ENCODE assay signal across 13 cellular contexts in genomic region chr7:106770191-106770590, GRCh38.
DNase-seq lines count a peak whose midpoint lies in the region; ATAC-seq and TF ChIP-seq lines count a peak whose summit lies in the region.
"Had no signal": no experiment of that assay in that cellular context is flagged by ENCODE, and none has a peak within 500 bp of the region (broad histone marks: within the 10 kb centered on the region; RNA-seq: fewer than 3 reads in every experiment).

No MANE protein-coding gene starts in this region.

- peaks cover 0 to 4% of the 10 kb centered on the region in 2 donors for H3K9me3 Mint-ChIP-seq in activated T-cell treated with anti-CD3 and anti-CD28 coated beads, Interleukin-2, amount 50 U/mL, for 72 hours
- H3K9me3 Mint-ChIP-seq in activated T-cell treated with anti-CD3 and anti-CD28 coated beads, Interleukin-2, amount 50 U/mL, for 4 hours: peaks cover 3% of the 10 kb centered on the region
- H3K9me3 Mint-ChIP-seq in CD14-positive monocyte: peaks cover 0 to 8% (median 4%) of the 10 kb centered on the region in 7 donors

- intact Hi-C loops in CD14-positive monocyte (cut with micrococcal nuclease): no loop called here

- no peak overlapping the region for H2AFZ ChIP-seq in smooth muscle cell (ENCODE audit: low read depth)

- H3K36me3 ChIP-seq in smooth muscle cell (ENCODE audit: low read depth): no peaks in the 10 kb centered on the region
- H3K36me3 ChIP-seq: BLaER1 had no signal

- no peak for DNase-seq in activated T-cell treated with anti-CD3 and anti-CD28 coated beads, Interleukin-2, amount 50 U/mL, for 72 hours
- no peak for DNase-seq in activated T-cell treated with anti-CD3 and anti-CD28 coated beads, Interleukin-2, amount 50 U/mL, for 4 hours
- DNase-seq in SW480 (ENCODE audit: low spot score) (peak; percentile 33), fibroblast of peridontal ligament (ENCODE audit: extremely low read depth) (peak; percentile 94), smooth muscle cell (lab: John Stamatoyannopoulos, UW; ENCODE audit: unreplicated experiment) (no peak), iPS-NIHi7 (ENCODE audit: extremely low spot score) (no peak), CD14-positive monocyte (ENCODE audit: low spot score) (no peak)
- DNase-seq: activated CD4-positive, alpha-beta T cell treated with anti-CD3 and anti-CD28 coated beads, Interleukin-2, amount 50 U/mL, for 1 hour; NCI-H2171 had no signal

- H3K4me1 ChIP-seq in smooth muscle cell (ENCODE audit: low read depth): peaks cover 24% of the 10 kb centered on the region

- peak overlapping the region; percentile 81 for H3K27ac ChIP-seq in smooth muscle cell (ENCODE audit: low read depth)
- H3K27ac ChIP-seq: BLaER1 had no signal

- H3K27me3 ChIP-seq in smooth muscle cell (ENCODE audit: low read depth): no peaks in the 10 kb centered on the region
- H3K27me3 ChIP-seq: BLaER1 had no signal

- H3F3A ChIP-seq in smooth muscle cell (ENCODE audit: low read depth): no peaks in the 10 kb centered on the region

- no peaks in the 10 kb centered on the region for H4K20me1 ChIP-seq in smooth muscle cell (ENCODE audit: low read depth)
- H4K20me1 ChIP-seq: BLaER1 had no signal

- ATAC-seq in activated T-cell treated with anti-CD3 and anti-CD28 coated beads, Interleukin-2, amount 50 U/mL, for 72 hours (replicated peaks in 1 of 2): no peak
- no peak for ATAC-seq in activated T-cell treated with anti-CD3 and anti-CD28 coated beads, Interleukin-2, amount 50 U/mL, for 4 hours
- ATAC-seq in GM21381 (IDR thresholded peaks at IDR 0.05; ENCODE audit: unreplicated experiment): no peak
- ATAC-seq: GM12878 had no signal

- no peak overlapping the region for H3K9ac ChIP-seq in smooth muscle cell (ENCODE audit: low read depth)
- H3K9ac ChIP-seq: BLaER1 had no signal

- H3K27ac Mint-ChIP-seq in activated T-cell treated with anti-CD3 and anti-CD28 coated beads, Interleukin-2, amount 50 U/mL, for 72 hours: peak overlapping the region; percentile 51
- H3K27ac Mint-ChIP-seq in CD14-positive monocyte: no peak overlapping the region

- TF ChIP-seq CTCF in smooth muscle cell (IDR thresholded peaks at IDR 0.05; ENCODE audit: borderline replicate concordance, insufficient read depth, poor library complexity, severe bottlenecking) (no peak), CD14-positive monocyte (IDR thresholded peaks at IDR 0.05) (no peak)

- no peaks in the 10 kb centered on the region for H3K9me3 ChIP-seq in smooth muscle cell (replicated peaks; ENCODE audit: low read depth)
- H3K9me3 ChIP-seq: BLaER1 had no signal

- H3K27me3 Mint-ChIP-seq in activated T-cell treated with anti-CD3 and anti-CD28 coated beads, Interleukin-2, amount 50 U/mL, for 72 hours (ENCODE audit: low read depth): no peaks in the 10 kb centered on the region
- no peaks in the 10 kb centered on the region for H3K27me3 Mint-ChIP-seq in activated T-cell treated with anti-CD3 and anti-CD28 coated beads, Interleukin-2, amount 50 U/mL, for 4 hours (ENCODE audit: low read depth)
- H3K27me3 Mint-ChIP-seq in CD14-positive monocyte (ENCODE audit: low read depth in 3 of 3): peaks cover 0 to 1% (median 0%) of the 10 kb centered on the region in 3 donors

- peaks cover 0 to 5% of the 10 kb centered on the region in 2 donors for H3K36me3 Mint-ChIP-seq in activated T-cell treated with anti-CD3 and anti-CD28 coated beads, Interleukin-2, amount 50 U/mL, for 72 hours (ENCODE audit: insufficient read depth in 2 of 2)
- H3K36me3 Mint-ChIP-seq in activated T-cell treated with anti-CD3 and anti-CD28 coated beads, Interleukin-2, amount 50 U/mL, for 4 hours (ENCODE audit: insufficient read depth): no peaks in the 10 kb centered on the region
- H3K36me3 Mint-ChIP-seq in CD14-positive monocyte: no peaks in the 10 kb centered on the region

- no peak overlapping the region for H3K4me3 Mint-ChIP-seq in activated T-cell treated with anti-CD3 and anti-CD28 coated beads, Interleukin-2, amount 50 U/mL, for 72 hours
- H3K4me3 Mint-ChIP-seq in activated T-cell treated with anti-CD3 and anti-CD28 coated beads, Interleukin-2, amount 50 U/mL, for 4 hours: no peak overlapping the region
- H3K4me3 Mint-ChIP-seq in CD14-positive monocyte: no peak overlapping the region

- H3K4me1 Mint-ChIP-seq in activated T-cell treated with anti-CD3 and anti-CD28 coated beads, Interleukin-2, amount 50 U/mL, for 72 hours (ENCODE audit: low read depth): peaks cover 80% of the 10 kb centered on the region
- peaks cover 51% of the 10 kb centered on the region for H3K4me1 Mint-ChIP-seq in activated T-cell treated with anti-CD3 and anti-CD28 coated beads, Interleukin-2, amount 50 U/mL, for 4 hours (ENCODE audit: low read depth)
- peaks cover 14% of the 10 kb centered on the region for H3K4me1 Mint-ChIP-seq in CD14-positive monocyte

- H3K4me2 ChIP-seq in smooth muscle cell: no peak overlapping the region
- H3K4me2 ChIP-seq: BLaER1 had no signal

- no peaks in the 10 kb centered on the region for H3K79me2 ChIP-seq in smooth muscle cell (ENCODE audit: low read depth)

- no peak overlapping the region for H3K4me3 ChIP-seq in smooth muscle cell
- H3K4me3 ChIP-seq: BLaER1, GM12878, lung had no signal

- WGBS in smooth muscle cell (ENCODE audit: low lambda C conversion rate): 26% methylated on average over 2 of the region's 2 CpGs

Comparison
In these comparisons a context has a peak if more than half of its experiments do, and no peak if none do; other contexts are left out.
1. DNase-seq: peak in SW480 (single experiment) and fibroblast of peridontal ligament (single experiment); none in activated T-cell treated with anti-CD3 and anti-CD28 coated beads, Interleukin-2, amount 50 U/mL, for 72 hours (0 of 2), activated T-cell treated with anti-CD3 and anti-CD28 coated beads, Interleukin-2, amount 50 U/mL, for 4 hours (single experiment), smooth muscle cell (single experiment), iPS-NIHi7 (single experiment) and CD14-positive monocyte (single experiment).